8 cellular contexts compared by ENCODE assay signal in genomic region chr6:41278699-41279405, GRCh38. TPM values are rescaled to one million over a fixed set of nuclear protein-coding genes. Genes with fewer than 3 reads are reported as not detected.
DNase-seq lines count a peak whose midpoint lies in the region; ATAC-seq lines count a peak whose summit lies in the region.

No MANE protein-coding gene starts in this region.

- H3K36me3 Mint-ChIP-seq in naive thymus-derived CD4-positive, alpha-beta T cell, result peaks cover 0 to 5% (median 0%) of the 10 kb centered on the region in 5 donors

- no peak overlapping the region for H3K27ac ChIP-seq in naive thymus-derived CD4-positive, alpha-beta T cell (ENCODE audit: low read depth, low read length)

- peak overlapping the region in 4 of 10 donors; percentile 11 to 53 (median 28) for H3K4me3 Mint-ChIP-seq in naive thymus-derived CD4-positive, alpha-beta T cell
- no peak overlapping the region for H3K4me3 Mint-ChIP-seq in stimulated activated naive CD8-positive, alpha-beta T cell treated with anti-CD3 and anti-CD28 coated beads, Interleukin-15, amount 100 ng/mL, for 72 hours

- POLR2A ChIA-PET in naive thymus-derived CD4-positive, alpha-beta T cell (lab: Charles Lee), result no interaction called here

- H3K36me3 ChIP-seq in naive thymus-derived CD4-positive, alpha-beta T cell (ENCODE audit: control insufficient read depth in 2 of 3, insufficient read depth in 3 of 3, low read length in 3 of 3), result no peaks in the 10 kb centered on the region

- CTCF ChIA-PET in naive thymus-derived CD4-positive, alpha-beta T cell (lab: Charles Lee), result interaction anchor here (0.9 to 1.9 kb wide), 5 partner anchors 20 to 204 kb away, joined by 3 to 8 read pairs (median 4); no protein-coding TSS in a partner anchor

- ATAC-seq in naive thymus-derived CD4-positive, alpha-beta T cell, result peak; percentile 62
- peak; percentile 85 for ATAC-seq in stimulated activated naive CD8-positive, alpha-beta T cell treated with anti-CD3 and anti-CD28 coated beads, Interleukin-15, amount 100 ng/mL, for 72 hours

- H3K27ac Mint-ChIP-seq in naive thymus-derived CD4-positive, alpha-beta T cell, result peak overlapping the region in 1 of 9 donors; percentile 3
- H3K27ac Mint-ChIP-seq in stimulated activated naive CD8-positive, alpha-beta T cell treated with anti-CD3 and anti-CD28 coated beads, Interleukin-15, amount 100 ng/mL, for 72 hours, result peak overlapping the region in 1 of 2 donors; percentile 60

- peak; percentile 56 for DNase-seq in ACHN
- DNase-seq in H4 (ENCODE audit: low spot score), result peak; percentile 76
- peak; percentile 91 for DNase-seq in NCI-H510A (lab: John Stamatoyannopoulos, UW)
- DNase-seq in activated CD4-positive, alpha-beta T cell treated with anti-CD3 and anti-CD28 coated beads for 24 hours (ENCODE audit: low read depth in 2 of 2), result peak; percentile 45 to 49
- DNase-seq in effector CD4-positive, alpha-beta T cell, result peak; percentile 42
- DNase-seq in naive thymus-derived CD4-positive, alpha-beta T cell, result peak in 8 of 9 donors; percentile 47 to 68 (median 62)
- DNase-seq in stimulated activated naive CD8-positive, alpha-beta T cell treated with anti-CD3 and anti-CD28 coated beads, Interleukin-15, amount 100 ng/mL, for 72 hours, result peak; percentile 62 to 73
- DNase-seq in AG08395 (ENCODE audit: low spot score), result no peak

- H3K4me1 ChIP-seq in naive thymus-derived CD4-positive, alpha-beta T cell (ENCODE audit: control insufficient read depth in 2 of 2, insufficient read depth in 2 of 2, low read length in 2 of 2), result peaks cover 0 to 9% of the 10 kb centered on the region in 2 donors

- intact Hi-C loops in naive thymus-derived CD4-positive, alpha-beta T cell (cut with micrococcal nuclease), result loop anchor here (1.0 to 2.0 kb wide), 5 partner anchors 20 to 79 kb away; no protein-coding TSS in a partner anchor

- in situ Hi-C loops in ACHN (cut with HindIII; ENCODE audit: low pct_ligation_motif_present, low pct_unique_long_range_greater_than_20kb, low sequenced_read_pairs), result no loop called here

- H3K9me3 Mint-ChIP-seq in naive thymus-derived CD4-positive, alpha-beta T cell, result peaks cover 0 to 4% (median 0%) of the 10 kb centered on the region in 11 donors
- no peaks in the 10 kb centered on the region for H3K9me3 Mint-ChIP-seq in stimulated activated naive CD8-positive, alpha-beta T cell treated with anti-CD3 and anti-CD28 coated beads, Interleukin-15, amount 100 ng/mL, for 72 hours

- H3K4me3 ChIP-seq in naive thymus-derived CD4-positive, alpha-beta T cell (ENCODE audit: low read length), result no peak overlapping the region

- H3K9me3 ChIP-seq in naive thymus-derived CD4-positive, alpha-beta T cell (ENCODE audit: control insufficient read depth in 2 of 3, low read length in 3 of 3), result no peaks in the 10 kb centered on the region

- peaks cover 11 to 22% (median 12%) of the 10 kb centered on the region in 7 donors for H3K4me1 Mint-ChIP-seq in naive thymus-derived CD4-positive, alpha-beta T cell
- H3K4me1 Mint-ChIP-seq in stimulated activated naive CD8-positive, alpha-beta T cell treated with anti-CD3 and anti-CD28 coated beads, Interleukin-15, amount 100 ng/mL, for 72 hours, result peaks cover 16% of the 10 kb centered on the region

- peaks cover 0 to 23% (median 5%) of the 10 kb centered on the region in 5 donors for H3K27me3 Mint-ChIP-seq in naive thymus-derived CD4-positive, alpha-beta T cell
- no peaks in the 10 kb centered on the region for H3K27me3 Mint-ChIP-seq in stimulated activated naive CD8-positive, alpha-beta T cell treated with anti-CD3 and anti-CD28 coated beads, Interleukin-15, amount 100 ng/mL, for 72 hours

- H3K27me3 ChIP-seq in naive thymus-derived CD4-positive, alpha-beta T cell (ENCODE audit: control insufficient read depth in 2 of 2, insufficient read depth in 2 of 2, low read length in 2 of 2), result no peaks in the 10 kb centered on the region

RNA-seq across cellular contexts. Expression of gene TREM1, which starts 7.6 kb away (rescaled TPM):
- total RNA-seq in H4 (2014; rRNA removed; shearing (Covaris generic)), result 0.52 TPM in 1 of 2 replicates, not detected in the other
- total RNA-seq in naive thymus-derived CD4-positive, alpha-beta T cell, result 100 to 1,000 TPM in 1 of 5 experiments, 10 to 100 TPM in 1, not detected in 3; 15.9 to 251 TPM
- polyA plus RNA-seq in naive thymus-derived CD4-positive, alpha-beta T cell, result not detected

RNA-seq across cellular contexts. Expression of gene TREML4, which starts 50.7 kb away (rescaled TPM):
- 0.46 and 0.58 TPM in 2 replicates for total RNA-seq in H4 (2014; rRNA removed; shearing (Covaris generic))
- 1 to 10 TPM in 1 of 5 experiments, not detected in 4; 3.1 TPM for total RNA-seq in naive thymus-derived CD4-positive, alpha-beta T cell
- not detected for polyA plus RNA-seq in naive thymus-derived CD4-positive, alpha-beta T cell

RNA-seq across cellular contexts. Expression of gene NCR2, which starts 56.6 kb away (rescaled TPM):
- total RNA-seq in H4 (2014; rRNA removed; shearing (Covaris generic)), result not detected in 2 replicates
- not detected for total RNA-seq in naive thymus-derived CD4-positive, alpha-beta T cell
- not detected for polyA plus RNA-seq in naive thymus-derived CD4-positive, alpha-beta T cell
